Comparison of ENCODE assay signal across 8 cellular contexts in the genomic region with DNA sequence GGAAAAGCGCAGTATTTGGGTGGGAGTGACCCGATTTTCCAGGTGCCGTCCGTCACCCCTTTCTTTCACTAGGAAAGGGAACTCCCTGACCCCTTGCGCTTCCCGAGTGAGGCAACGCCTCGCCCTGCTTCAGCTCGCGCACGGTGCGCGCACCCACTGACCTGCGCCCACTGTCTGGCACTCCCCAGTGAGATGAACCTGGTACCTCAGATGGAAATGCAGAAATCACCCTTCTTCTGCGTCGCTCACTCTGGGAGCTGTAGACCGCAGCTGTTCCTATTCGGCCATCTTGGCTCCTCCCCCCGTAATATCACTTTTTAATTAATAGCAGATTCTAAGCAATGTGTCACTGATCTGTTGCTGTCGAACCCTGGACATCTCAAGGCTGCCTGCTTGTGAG.
DNase-seq lines count a peak whose midpoint lies in the region; ATAC-seq, FAIRE-seq and TF ChIP-seq lines count a peak whose summit lies in the region.
"Not testable (repeated sequence)": the region's sequence is repeated elsewhere in the genome, so short reads cannot be mapped to it uniquely, and the experiment has no call there.

No MANE protein-coding gene starts in this region.

- peak overlapping the region; percentile 28 for H4K91ac ChIP-seq in H1 (replicated peaks; ENCODE audit: insufficient read length, low read length)

- H2BK120ac ChIP-seq in H1 (replicated peaks; ENCODE audit: low read depth, low read length), result not testable (repeated sequence)

- peak overlapping the region; percentile 63; the same call in 1 of the 2 replicates for H3K27ac ChIP-seq in GM23338 (ENCODE audit: low read depth)
- H3K27ac ChIP-seq in HUES6 (ENCODE audit: low read depth, low read length); H1 (ENCODE audit: low read depth, low read length); iPS-20b (ENCODE audit: low read length): not testable (repeated sequence)

- FAIRE-seq in H1 (lab: Jason Lieb, UNC), result not testable (repeated sequence)

- TF ChIP-seq CTCF in GM23338 (conservative IDR thresholded peaks at IDR 0.05; ENCODE audit: low read depth in 2 of 2); WTC11 (IDR thresholded peaks at IDR 0.05); H1 (IDR thresholded peaks at IDR 0.05; ENCODE audit: control extremely low read depth in 1 of 3, insufficient read depth in 1 of 3, low read depth in 1 of 3, low read length in 3 of 3); neural crest cell (conservative IDR thresholded peaks at IDR 0.05); osteocyte (IDR thresholded peaks at IDR 0.05): not testable (repeated sequence)

- H3K4me1 ChIP-seq in GM23338 (ENCODE audit: insufficient read depth), result peaks cover 21% of the 10 kb centered on the region
- peaks cover 13% of the 10 kb centered on the region for H3K4me1 ChIP-seq in HUES6 (ENCODE audit: control insufficient read depth, insufficient read depth, low read length)
- H3K4me1 ChIP-seq in H1 (replicated peaks in 1 of 4; ENCODE audit: control insufficient read depth in 3 of 4, insufficient read depth in 4 of 4, low read length in 3 of 4), result peaks cover 0 to 13% (median 4%) of the 10 kb centered on the region in 4 experiments; a peak in 5 of 7 replicates
- not testable (repeated sequence) for H3K4me1 ChIP-seq in iPS-20b (ENCODE audit: insufficient read depth, low read length)

- WGBS in H1 (ENCODE audit: extremely low coverage in 1 of 2, insufficient coverage in 1 of 2, insufficient read length in 1 of 2, insufficient replicate concordance in 2 of 2, low coverage in 1 of 2, low lambda C conversion rate in 2 of 2, missing lambda C conversion rate in 1 of 2), 2 experiments, result 82% methylated on average over 11 of the region's 20 CpGs; no CpG with 5 or more reads in 1 of the 2 experiments

- not testable (repeated sequence) for H3K36me3 Mint-ChIP-seq in GM23338 (ENCODE audit: low read depth); WTC11; neural crest cell (ENCODE audit: low read depth); osteocyte (ENCODE audit: unreplicated experiment)

- H3K23me2 ChIP-seq in H1 (ENCODE audit: low read depth, low read length), result not testable (repeated sequence)

- not testable (repeated sequence) for TF ChIP-seq EP300 in H1 (IDR thresholded peaks at IDR 0.05; ENCODE audit: borderline replicate concordance in 1 of 2, low read depth in 2 of 2, low read length in 2 of 2)

- not testable (repeated sequence) for H3K9me3 ChIP-seq in HUES6 (ENCODE audit: control insufficient read depth, insufficient read depth, low read depth, low read length); H1 (ENCODE audit: insufficient read depth in 2 of 2, low read depth in 1 of 2, low read length in 1 of 2); iPS-20b (ENCODE audit: insufficient read depth, low read depth, low read length)

- H3K27ac Mint-ChIP-seq in GM23338 (peak overlapping the region; percentile 86), WTC11 (peak overlapping the region; percentile 88), neural crest cell (ENCODE audit: unreplicated experiment) (peak overlapping the region; percentile 35)
- H3K27ac Mint-ChIP-seq in osteocyte (ENCODE audit: unreplicated experiment), result not testable (repeated sequence)

- not testable (repeated sequence) for H3K27me3 Mint-ChIP-seq in GM23338 (ENCODE audit: insufficient read depth, low read depth, poor library complexity); WTC11 (ENCODE audit: low read depth); neural crest cell (ENCODE audit: low read depth); osteocyte (ENCODE audit: unreplicated experiment)

- H4K5ac ChIP-seq in H1 (ENCODE audit: insufficient read length, low read depth, low read length), result peak overlapping the region; percentile 23

- not testable (repeated sequence) for H3K9me3 Mint-ChIP-seq in GM23338; WTC11; neural crest cell; osteocyte (ENCODE audit: unreplicated experiment)

- H3K4me3 ChIP-seq in GM23338 (peak overlapping the region; percentile 18; the same call in 1 of the 2 replicates), HUES6 (ENCODE audit: low read depth, low read length) (peak overlapping the region; percentile 50), iPS-20b (ENCODE audit: low read length) (peak overlapping the region; percentile 26; the same call in 1 of the 2 replicates)
- not testable (repeated sequence) for H3K4me3 ChIP-seq in H1 (ENCODE audit: extremely low read depth in 1 of 4, insufficient read depth in 2 of 4, low read depth in 3 of 4, low read length in 4 of 4)

- H3K4me3 Mint-ChIP-seq in GM23338 (peak overlapping the region; percentile 49), WTC11 (peak overlapping the region; percentile 76), neural crest cell (peak overlapping the region; percentile 15)
- not testable (repeated sequence) for H3K4me3 Mint-ChIP-seq in osteocyte (ENCODE audit: unreplicated experiment)

- H3K36me3 ChIP-seq in GM23338 (ENCODE audit: insufficient read depth); HUES6 (ENCODE audit: control insufficient read depth, insufficient read depth, low read length); H1 (ENCODE audit: control insufficient read depth in 2 of 4, insufficient read depth in 4 of 4, low read length in 3 of 4); iPS-20b (ENCODE audit: insufficient read depth, low read depth, low read length): not testable (repeated sequence)

- peaks cover 26% of the 10 kb centered on the region for H3K4me1 Mint-ChIP-seq in GM23338
- peaks cover 44% of the 10 kb centered on the region for H3K4me1 Mint-ChIP-seq in WTC11
- peaks cover 36% of the 10 kb centered on the region for H3K4me1 Mint-ChIP-seq in neural crest cell
- H3K4me1 Mint-ChIP-seq in osteocyte (ENCODE audit: unreplicated experiment), result not testable (repeated sequence)

- H2AFZ ChIP-seq in GM23338, result peak overlapping the region; percentile 18; the same call in 1 of the 2 replicates
- not testable (repeated sequence) for H2AFZ ChIP-seq in H1 (ENCODE audit: low read length)

- not testable (repeated sequence) for H3K14ac ChIP-seq in H1 (ENCODE audit: insufficient read length)

- CTCF ChIA-PET in WTC11 (lab: Charles Lee), result not testable (repeated sequence)
- CTCF ChIA-PET in H1 (lab: Charles Lee; ENCODE audit: partially characterized antibody), result interaction anchor here (1.1 to 3.0 kb wide), 3 partner anchors 17 to 201 kb away, joined by 3 to 11 read pairs (median 5); no protein-coding TSS in a partner anchor

- POLR2A ChIA-PET in WTC11 (lab: Charles Lee); H1 (lab: Charles Lee; ENCODE audit: partially characterized antibody): not testable (repeated sequence)

- not testable (repeated sequence) for H3K79me1 ChIP-seq in H1 (ENCODE audit: low read depth, low read length)

- not testable (repeated sequence) for ATAC-seq in GM23338, WTC11

- H3F3A ChIP-seq in GM23338 (replicated peaks; ENCODE audit: low read depth), result not testable (repeated sequence)

- H3K23ac ChIP-seq in H1 (ENCODE audit: insufficient read length), result not testable (repeated sequence)

- H3K4me2 ChIP-seq in GM23338 (peak overlapping the region; percentile 56), H1 (ENCODE audit: insufficient read depth in 1 of 2, low read depth in 2 of 2, low read length in 2 of 2) (peak overlapping the region in 1 of 2 experiments; percentile 68; a peak in 2 of 4 replicates)

- DNase-seq in GM23338 (ENCODE audit: low spot score); WTC11 (ENCODE audit: low spot score); H1 (ENCODE audit: low read depth in 1 of 2, low spot score in 2 of 2); neural crest cell (ENCODE audit: low read depth, low spot score): not testable (repeated sequence)
- DNase-seq in osteocyte (ENCODE audit: extremely low spot score, unreplicated experiment) (peak; percentile 53), ureter (ENCODE audit: low spot score) (peak; percentile 27)

- peak overlapping the region; percentile 71 for H3K18ac ChIP-seq in H1 (ENCODE audit: extremely low read depth, low read length)

- not testable (repeated sequence) for H3K56ac ChIP-seq in H1 (replicated peaks; ENCODE audit: insufficient read length, low read depth, low read length)

- TF ChIP-seq RAD21 in H1 (IDR thresholded peaks at IDR 0.05 in 1 of 2, conservative IDR thresholded peaks at IDR 0.05 in 1 of 2; ENCODE audit: low read depth in 2 of 2, low read length in 2 of 2), result not testable (repeated sequence)

- not testable (repeated sequence) for H2BK12ac ChIP-seq in H1 (ENCODE audit: low read depth, low read length)

- peak overlapping the region; percentile 55; the same call in 1 of the 2 replicates for H2BK15ac ChIP-seq in H1 (ENCODE audit: low read length)

- not testable (repeated sequence) for H3K27me3 ChIP-seq in GM23338 (ENCODE audit: insufficient read depth); HUES6 (ENCODE audit: control insufficient read depth, insufficient read depth, low read length); H1 (replicated peaks in 1 of 4; ENCODE audit: control insufficient read depth in 3 of 4, extremely low read depth in 1 of 4, insufficient read depth in 3 of 4, low read length in 3 of 4); iPS-20b (ENCODE audit: insufficient read depth, low read length)

- H2BK5ac ChIP-seq in H1 (ENCODE audit: low read depth, low read length), result peak overlapping the region; percentile 72; the same call in 1 of the 2 replicates

- not testable (repeated sequence) for H3K79me2 ChIP-seq in GM23338 (replicated peaks; ENCODE audit: insufficient read depth); H1 (ENCODE audit: control insufficient read depth in 1 of 2, insufficient read depth in 2 of 2, low read length in 2 of 2)

- not testable (repeated sequence) for H4K8ac ChIP-seq in H1 (ENCODE audit: extremely low read depth, insufficient read depth, low read length)

- peaks cover 10% of the 10 kb centered on the region; the same call in 1 of the 2 replicates for H3K9me2 ChIP-seq in GM23338 (ENCODE audit: insufficient read depth)

- H4K20me1 ChIP-seq in GM23338 (replicated peaks; ENCODE audit: insufficient read depth); H1 (replicated peaks in 1 of 2; ENCODE audit: control insufficient read depth in 1 of 2, insufficient read depth in 2 of 2, low read length in 2 of 2): not testable (repeated sequence)

- peak overlapping the region; percentile 78; the same call in 1 of the 2 replicates for H2AK5ac ChIP-seq in H1 (ENCODE audit: low read depth, low read length)

- not testable (repeated sequence) for TF ChIP-seq POLR2A in H1 (IDR thresholded peaks at IDR 0.05; ENCODE audit: control extremely low read depth in 1 of 2, low read depth in 2 of 2, low read length in 2 of 2)

- H3K9ac ChIP-seq in HUES6 (ENCODE audit: low read length), result peak overlapping the region; percentile 38
- H3K9ac ChIP-seq in H1 (replicated peaks in 1 of 4; ENCODE audit: extremely low read depth in 1 of 4, low read depth in 3 of 4, low read length in 3 of 4); iPS-20b (ENCODE audit: low read depth, low read length): not testable (repeated sequence)

- peak overlapping the region; percentile 28; the same call in 1 of the 2 replicates for H2BK20ac ChIP-seq in H1 (ENCODE audit: low read length)

- not testable (repeated sequence) for H3K4ac ChIP-seq in H1 (replicated peaks; ENCODE audit: insufficient read length, low read depth, low read length)
